7 cellular contexts compared by ENCODE assay signal in genomic region chr15:90002428-90002844, GRCh38. TPM values are rescaled to one million over a fixed set of nuclear protein-coding genes. Genes with fewer than 3 reads are reported as not detected.
DNase-seq lines count a peak whose midpoint lies in the region; ATAC-seq, FAIRE-seq and TF ChIP-seq lines count a peak whose summit lies in the region.

No MANE protein-coding gene starts in this region.

- peak overlapping the region; percentile 92 for H3K4me3 ChIP-seq in SJSA1
- peak overlapping the region; percentile 88 to 94 (median 88) for H3K4me3 ChIP-seq in breast epithelium
- H3K4me3 ChIP-seq in kidney (ENCODE audit: low read length in 2 of 2), result peak overlapping the region; percentile 25 to 65

- H3K27ac ChIP-seq in SJSA1 (no peak overlapping the region), breast epithelium (peak overlapping the region; percentile 96), kidney (ENCODE audit: low read depth in 2 of 2, low read length in 2 of 2) (peak overlapping the region; percentile 40 to 85)

- DNase-seq in GM10266 (ENCODE audit: extremely low spot score), result peak; percentile 69
- peak in 1 of 2 experiments; percentile 27 for DNase-seq in SJSA1 (ENCODE audit: low read depth in 1 of 2, low spot score in 2 of 2)
- DNase-seq in breast epithelium (ENCODE audit: low spot score in 2 of 2), result peak in 1 of 2 donors; percentile 38
- DNase-seq in kidney, result peak; percentile 81
- DNase-seq in stimulated activated CD4-positive, alpha-beta T cell treated with anti-CD3 and anti-CD28 coated beads, TNF-alpha, amount 100 ng/mL, for 4 hours (ENCODE audit: low read depth in 3 of 3), result peak in 2 of 3 experiments; percentile 14 to 21

- H3K9me3 ChIP-seq in SJSA1 (replicated peaks), result no peaks in the 10 kb centered on the region
- H3K9me3 ChIP-seq in breast epithelium, result no peaks in the 10 kb centered on the region
- H3K9me3 ChIP-seq in kidney (ENCODE audit: control insufficient read depth in 1 of 2, low read length in 2 of 2), result no peaks in the 10 kb centered on the region

- intact Hi-C loops in breast epithelium (cut with DNase I; ENCODE audit: low total_unique reads), result no loop called here
- intact Hi-C loops in kidney (cut with DNase I), result no loop called here

- peaks cover 34% of the 10 kb centered on the region for H3K4me1 ChIP-seq in SJSA1 (replicated peaks)
- H3K4me1 ChIP-seq in breast epithelium, result peaks cover 4 to 17% of the 10 kb centered on the region in 2 donors
- peaks cover 3% of the 10 kb centered on the region in 2 donors for H3K4me1 ChIP-seq in kidney (ENCODE audit: control insufficient read depth in 1 of 2, insufficient read depth in 1 of 2, low read depth in 1 of 2, low read length in 2 of 2)

- no peak for FAIRE-seq in kidney (lab: Jason Lieb, UNC)

- peak overlapping the region in 1 of 2 donors; percentile 63 for H3K9ac ChIP-seq in kidney (ENCODE audit: low read length in 2 of 2)

- ATAC-seq in HG02678 (IDR thresholded peaks at IDR 0.05; ENCODE audit: unreplicated experiment) (peak; percentile 27), HG03025 (IDR thresholded peaks at IDR 0.05; ENCODE audit: low FRiP score, unreplicated experiment) (no peak)

- H3K27me3 ChIP-seq in SJSA1 (replicated peaks), result no peaks in the 10 kb centered on the region
- H3K27me3 ChIP-seq in breast epithelium, result no peaks in the 10 kb centered on the region

- no peak for TF ChIP-seq CTCF in GM10266 (IDR thresholded peaks at IDR 0.05; ENCODE audit: control insufficient read depth, insufficient read depth, low read depth, missing control alignments)
- TF ChIP-seq CTCF in breast epithelium (IDR thresholded peaks at IDR 0.05), result no peak
- no peak for TF ChIP-seq CTCF in kidney (IDR thresholded peaks at IDR 0.05; ENCODE audit: borderline replicate concordance, extremely low read depth, insufficient read depth)

- no peak for TF ChIP-seq POLR2A in breast epithelium (IDR thresholded peaks at IDR 0.05)

- 0 out of 2 replicates have a peak, but pooled peaks cover 3% of the 10 kb centered on the region for H3K36me3 ChIP-seq in SJSA1
- H3K36me3 ChIP-seq in breast epithelium, result no peaks in the 10 kb centered on the region
- H3K36me3 ChIP-seq in kidney (ENCODE audit: control insufficient read depth in 1 of 2, insufficient read depth in 2 of 2, low read length in 2 of 2), result no peaks in the 10 kb centered on the region

RNA-seq across cellular contexts. Expression of gene ZNF710, which starts 1.3 kb away (rescaled TPM):
- 2.4 and 7.3 TPM in 2 replicates for total RNA-seq in SJSA1 (2014; rRNA removed; shearing (Covaris generic))
- total RNA-seq in breast epithelium (10 to 100 TPM in 2 of 3 donors, 1 to 10 TPM in 1; 4.0 to 14.4 (median 10.4) TPM), kidney (17.0 TPM)
- polyA plus RNA-seq in kidney (ENCODE audit: insufficient read depth, low read depth, low replicate concordance), result 11.0 TPM
